In the genomic region with DNA sequence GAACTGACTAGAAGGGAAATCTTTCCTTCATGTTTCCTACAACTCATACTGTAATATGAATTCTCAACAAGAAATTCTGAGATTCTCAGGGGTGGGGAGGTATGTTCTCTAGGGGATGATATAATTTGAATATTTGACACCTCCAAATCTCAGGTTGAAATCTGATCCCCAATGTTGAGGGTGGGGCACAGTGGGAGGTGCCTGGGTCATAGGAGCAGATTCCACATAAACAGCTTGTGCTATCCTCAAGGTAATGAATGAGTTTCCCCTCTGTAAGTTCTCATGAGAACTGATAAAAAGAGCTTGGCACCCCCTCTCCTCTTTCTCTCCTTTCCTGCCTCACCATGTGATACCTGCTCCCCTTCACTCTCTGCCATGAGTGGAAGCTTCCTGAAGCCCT, we compare ENCODE assay signal across 28 cellular contexts.
"Had no signal": no experiment of that assay in that cellular context is flagged by ENCODE, and none has a peak within 500 bp of the region (broad histone marks: within the 10 kb centered on the region; RNA-seq: fewer than 3 reads in every experiment).

No MANE protein-coding gene starts in this region.

- H3K27me3 Mint-ChIP-seq: activated naive CD8-positive, alpha-beta T cell treated with anti-CD3 and anti-CD28 coated beads for 36 hours; activated T-helper 17 cell treated with anti-CD3 and anti-CD28 coated beads, Interleukin-2, amount 50 U/mL, for 72 hours; central memory CD8-positive, alpha-beta T cell; effector memory CD8-positive, alpha-beta T cell; naive B cell; T-cell had no signal

- ATAC-seq: activated CD8-positive, alpha-beta T cell treated with anti-CD3 and anti-CD28 coated beads, Interleukin-2, amount 10 ng/mL, durations not matched to agents 7 days and 5 days; activated T-helper 17 cell treated with anti-CD3 and anti-CD28 coated beads, Interleukin-2, amount 50 U/mL, for 72 hours; effector memory CD8-positive, alpha-beta T cell; gastrocnemius medialis; mucosa of descending colon; sciatic nerve; T-cell had no signal

- H3K9me3 ChIP-seq: breast epithelium, esophagus muscularis mucosa, gastrocnemius medialis, mucosa of descending colon, testis, upper lobe of left lung had no signal

- H3K4me3 ChIP-seq: breast epithelium, dorsolateral prefrontal cortex, esophagus muscularis mucosa, gastrocnemius medialis, mucosa of descending colon, neural progenitor cell, smooth muscle cell, testis, upper lobe of left lung had no signal

- H3K27me3 ChIP-seq: breast epithelium, dorsolateral prefrontal cortex, esophagus muscularis mucosa, gastrocnemius medialis, neural progenitor cell, testis, upper lobe of left lung had no signal

- H3K4me2 ChIP-seq: neural progenitor cell, smooth muscle cell had no signal

- DNase-seq: activated CD4-positive, alpha-beta T cell treated with anti-CD3 and anti-CD28 coated beads for 1 hour; activated CD4-positive, alpha-beta T cell treated with anti-CD3 and anti-CD28 coated beads, Interleukin-2, amount 50 U/mL, for 1 hour; activated CD8-positive, alpha-beta T cell treated with anti-CD3 and anti-CD28 coated beads, Interleukin-2, amount 10 ng/mL, durations not matched to agents 7 days and 5 days; activated naive CD4-positive, alpha-beta T cell; activated naive CD8-positive, alpha-beta T cell treated with anti-CD3 and anti-CD28 coated beads for 36 hours; amniotic stem cell; dorsolateral prefrontal cortex; effector memory CD8-positive, alpha-beta T cell; gastrocnemius medialis; hypothalamus; mesenchymal stem cell; mucosa of descending colon; naive B cell; posterior cingulate gyrus; stimulated activated CD4-positive, alpha-beta T cell treated with anti-CD3 and anti-CD28 coated beads, Interleukin-15, amount 100 ng/mL, for 24 hours; stimulated activated naive CD4-positive, alpha-beta T cell; T-cell; testis; upper lobe of left lung had no signal

- H3K27ac ChIP-seq: breast epithelium, dorsolateral prefrontal cortex, esophagus muscularis mucosa, gastrocnemius medialis, neural progenitor cell, testis, upper lobe of left lung, VCaP had no signal

- H3K36me3 ChIP-seq: breast epithelium, esophagus muscularis mucosa, gastrocnemius medialis, neural progenitor cell, upper lobe of left lung had no signal

- H3K27ac Mint-ChIP-seq: activated CD8-positive, alpha-beta T cell treated with anti-CD3 and anti-CD28 coated beads, Interleukin-2, amount 10 ng/mL, durations not matched to agents 7 days and 5 days; activated naive CD8-positive, alpha-beta T cell treated with anti-CD3 and anti-CD28 coated beads for 36 hours; activated T-helper 17 cell treated with anti-CD3 and anti-CD28 coated beads, Interleukin-2, amount 50 U/mL, for 72 hours; neural progenitor cell; T-helper 2 cell treated with Interferon-gamma antibody and Interleukin-4, amounts not matched to agents 5 μg/mL and 100 μg/mL, for 36 hours had no signal

- H3K9me3 Mint-ChIP-seq: activated naive CD8-positive, alpha-beta T cell treated with anti-CD3 and anti-CD28 coated beads for 36 hours; activated T-helper 17 cell treated with anti-CD3 and anti-CD28 coated beads, Interleukin-2, amount 50 U/mL, for 72 hours; central memory CD8-positive, alpha-beta T cell; effector memory CD8-positive, alpha-beta T cell; naive B cell; neural progenitor cell; T-cell; T-helper 2 cell treated with Interferon-gamma antibody and Interleukin-4, amounts not matched to agents 5 μg/mL and 100 μg/mL, for 36 hours had no signal

- H3K4me3 Mint-ChIP-seq: activated CD8-positive, alpha-beta T cell treated with anti-CD3 and anti-CD28 coated beads, Interleukin-2, amount 10 ng/mL, durations not matched to agents 7 days and 5 days; activated naive CD8-positive, alpha-beta T cell treated with anti-CD3 and anti-CD28 coated beads for 36 hours; activated T-helper 17 cell treated with anti-CD3 and anti-CD28 coated beads, Interleukin-2, amount 50 U/mL, for 72 hours; central memory CD8-positive, alpha-beta T cell; effector memory CD8-positive, alpha-beta T cell; neural progenitor cell; T-cell; T-helper 2 cell treated with Interferon-gamma antibody and Interleukin-4, amounts not matched to agents 5 μg/mL and 100 μg/mL, for 36 hours had no signal

- H3K4me1 ChIP-seq: breast epithelium, gastrocnemius medialis, testis had no signal

- H3K9ac ChIP-seq: neural progenitor cell had no signal

- H2AFZ ChIP-seq: neural progenitor cell had no signal
